In the genomic region with DNA sequence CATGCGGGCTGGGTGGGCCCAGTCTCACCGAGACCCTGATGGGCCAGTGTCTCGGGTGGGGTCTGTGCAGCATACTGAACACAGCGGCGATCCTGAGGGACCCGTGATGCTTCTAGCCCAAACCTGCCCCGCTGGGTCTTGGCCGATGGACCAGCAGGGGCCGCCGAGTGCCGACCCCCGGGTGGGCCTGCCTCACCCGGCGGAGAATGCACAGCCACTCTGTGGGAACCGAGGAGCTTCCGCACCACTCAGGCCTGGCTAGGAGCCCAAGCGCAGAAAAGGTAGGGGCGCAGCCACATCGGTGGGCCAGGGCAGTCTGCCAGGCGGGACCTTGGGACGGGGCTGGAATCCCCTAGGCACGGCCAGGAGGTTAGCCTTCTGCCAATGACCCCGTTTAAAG, we compare ENCODE assay signal across 22 cellular contexts.
"Had no signal": no experiment of that assay in that cellular context is flagged by ENCODE, and none has a peak within 500 bp of the region (broad histone marks: within the 10 kb centered on the region; RNA-seq: fewer than 3 reads in every experiment).

No MANE protein-coding gene starts in this region.

- H3K36me3 ChIP-seq: esophagus squamous epithelium, gastrocnemius medialis, heart right ventricle, left lung, lower lobe of right lung had no signal

- H3K27ac ChIP-seq: coronary artery, dorsolateral prefrontal cortex, epithelial cell of prostate, esophagus squamous epithelium, gastrocnemius medialis, heart right ventricle, left lung, lower lobe of right lung had no signal

- H3K36me3 Mint-ChIP-seq: mesothelial cell of epicardium had no signal

- ATAC-seq: esophagus mucosa, gastrocnemius medialis, heart right ventricle, left cardiac atrium, left lung, left ventricle myocardium superior, lower lobe of right lung, mucosa of descending colon had no signal

- H3K4me3 Mint-ChIP-seq: mesothelial cell of epicardium had no signal

- H3K4me3 ChIP-seq: coronary artery, dorsolateral prefrontal cortex, esophagus squamous epithelium, gastrocnemius medialis, heart right ventricle, left lung, lower lobe of right lung, mucosa of descending colon had no signal

- H3K9me3 Mint-ChIP-seq: mesothelial cell of epicardium had no signal

- DNase-seq: dermis blood vessel endothelial cell; dorsolateral prefrontal cortex; effector CD4-positive, alpha-beta T cell; effector memory CD4-positive, alpha-beta T cell; erythroblast; esophagus squamous epithelium; foreskin fibroblast; foreskin melanocyte; gastrocnemius medialis; glutamatergic neuron; heart right ventricle; hippocampal formation; left cardiac atrium; left ventricle myocardium superior; lower lobe of right lung; mesenchymal stem cell; mucosa of descending colon had no signal

- H3K4me1 ChIP-seq: esophagus squamous epithelium, gastrocnemius medialis, heart right ventricle, lower lobe of right lung had no signal

- H3K27me3 ChIP-seq: esophagus squamous epithelium had no signal

- H3K27ac Mint-ChIP-seq: mesothelial cell of epicardium had no signal

- H3K9me3 ChIP-seq: esophagus squamous epithelium, gastrocnemius medialis, heart right ventricle, left lung, lower lobe of right lung, mucosa of descending colon had no signal

- H3K4me1 Mint-ChIP-seq: mesothelial cell of epicardium had no signal
